21 cellular contexts compared by ENCODE assay signal in the genomic region with DNA sequence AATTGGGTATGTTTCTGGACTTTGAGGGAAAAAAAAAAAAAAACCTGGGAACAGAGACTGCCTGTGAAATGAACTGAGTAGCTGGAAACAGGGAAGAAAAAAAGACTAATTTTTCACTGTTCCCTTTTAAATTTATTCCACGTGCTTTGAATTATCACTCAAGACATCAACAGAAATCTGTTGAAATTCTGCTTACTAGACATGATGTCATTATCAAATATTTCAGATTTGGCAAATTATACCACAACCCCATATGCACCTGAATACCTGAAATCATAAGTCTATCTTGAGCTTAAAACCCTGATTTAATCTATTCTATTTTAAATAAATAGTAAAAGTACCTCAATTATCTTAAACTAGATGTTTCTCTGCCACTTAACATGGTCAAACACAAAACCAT.
DNase-seq lines count a peak whose midpoint lies in the region; ATAC-seq, FAIRE-seq and TF ChIP-seq lines count a peak whose summit lies in the region.
"Had no signal": no experiment of that assay in that cellular context is flagged by ENCODE, and none has a peak within 500 bp of the region (broad histone marks: within the 10 kb centered on the region; RNA-seq: fewer than 3 reads in every experiment).

No MANE protein-coding gene starts in this region.

- no peak for ATAC-seq in RWPE2 (ENCODE audit: low read depth)
- no peak for ATAC-seq in HG02623 (IDR thresholded peaks at IDR 0.05; ENCODE audit: unreplicated experiment)
- ATAC-seq: left lobe of liver had no signal

- H3K27ac ChIP-seq in RWPE2 (ENCODE audit: poor library complexity, severe bottlenecking) (peak overlapping the region; percentile 84), epithelial cell of prostate (peak overlapping the region; percentile 75), subcutaneous abdominal adipose tissue (ENCODE audit: low read depth, low read length) (peak overlapping the region; percentile 61)
- H3K27ac ChIP-seq: SK-N-MC had no signal

- H3K4me1 ChIP-seq in RWPE2 (ENCODE audit: insufficient read depth, poor library complexity, severe bottlenecking) (peaks cover 45% of the 10 kb centered on the region), subcutaneous abdominal adipose tissue (ENCODE audit: control insufficient read depth in 5 of 5, insufficient read depth in 5 of 5, low read length in 5 of 5) (peaks cover 0 to 41% (median 23%) of the 10 kb centered on the region in 5 donors)

- H3K9ac ChIP-seq in subcutaneous abdominal adipose tissue (ENCODE audit: low read length in 5 of 5), result no peak overlapping the region

- H3K4me3 ChIP-seq in RWPE2 (ENCODE audit: severe bottlenecking) (no peak overlapping the region), subcutaneous abdominal adipose tissue (ENCODE audit: low read depth in 1 of 5, low read length in 5 of 5) (no peak overlapping the region)
- H3K4me3 ChIP-seq: esophagus muscularis mucosa, SK-N-MC, skin epidermis, transverse colon had no signal

- peak; percentile 27 for FAIRE-seq in H54 (lab: Jason Lieb, UNC)
- FAIRE-seq: D721Med had no signal

- DNase-seq in H54 (ENCODE audit: insufficient read length, low spot score) (no peak), RWPE2 (ENCODE audit: low spot score) (no peak), epithelial cell of prostate (ENCODE audit: low read depth, low spot score) (no peak), cortex of kidney (lab: John Stamatoyannopoulos, UW) (no peak), T-helper 1 cell (no peak)
- DNase-seq: activated B cell treated with CpG ODN at 0.5 μM for 24 hours; activated CD8-positive, alpha-beta T cell treated with anti-CD3 and anti-CD28 coated beads, Interleukin-2, amount 10 ng/mL, durations not matched to agents 7 days and 5 days; activated naive CD4-positive, alpha-beta T cell treated with Interleukin-2 at 50 U/mL for 16 hours; activated T-cell treated with anti-CD3 and anti-CD28 coated beads, Interleukin-2, amount 50 U/mL, for 1 hour; effector CD8-positive, alpha-beta T cell; NCI-H187 treated with DMSO at 0.1 percent for 48 hours; NCI-H2227 treated with DMSO at 0.1 percent for 48 hours; stimulated activated naive CD4-positive, alpha-beta T cell treated with Interleukin-2 at 50 U/mL for 16 hours; transverse colon had no signal

- no peak for TF ChIP-seq POLR2A in H54 (IDR thresholded peaks at IDR 0.05; ENCODE audit: low read depth, low read length)

- H3K36me3 ChIP-seq in RWPE2 (ENCODE audit: low read depth), result 0 out of 2 replicates have a peak, but pooled peaks cover 10% of the 10 kb centered on the region
- H3K36me3 ChIP-seq in subcutaneous abdominal adipose tissue (ENCODE audit: control insufficient read depth in 5 of 5, insufficient read depth in 5 of 5, low read length in 5 of 5), result no peaks in the 10 kb centered on the region
- H3K36me3 ChIP-seq: esophagus muscularis mucosa, transverse colon had no signal

- no peaks in the 10 kb centered on the region for H3K9me3 ChIP-seq in RWPE2 (ENCODE audit: severe bottlenecking)
- no peaks in the 10 kb centered on the region for H3K9me3 ChIP-seq in subcutaneous abdominal adipose tissue (ENCODE audit: control insufficient read depth in 5 of 5, low read length in 5 of 5)
- H3K9me3 ChIP-seq: esophagus muscularis mucosa, transverse colon had no signal

- no peaks in the 10 kb centered on the region for H3K27me3 ChIP-seq in RWPE2 (ENCODE audit: insufficient read depth, poor library complexity, severe bottlenecking)
- H3K27me3 ChIP-seq in subcutaneous abdominal adipose tissue (ENCODE audit: control insufficient read depth in 5 of 5, insufficient read depth in 4 of 5, low read length in 5 of 5), result no peaks in the 10 kb centered on the region
- H3K27me3 ChIP-seq: esophagus muscularis mucosa, transverse colon had no signal

- no peak for TF ChIP-seq CTCF in RWPE2 (IDR thresholded peaks at IDR 0.05; ENCODE audit: poor library complexity, severe bottlenecking)
